23 cellular contexts compared by ENCODE assay signal in genomic region chr19:19022380-19022961, GRCh38. TPM values are rescaled to one million over a fixed set of nuclear protein-coding genes. Genes with fewer than 3 reads are reported as not detected.
DNase-seq lines count a peak whose midpoint lies in the region; ATAC-seq lines count a peak whose summit lies in the region.
"Had no signal": no experiment of that assay in that cellular context is flagged by ENCODE, and none has a peak within 500 bp of the region (broad histone marks: within the 10 kb centered on the region; RNA-seq: fewer than 3 reads in every experiment).

No MANE protein-coding gene starts in this region.

- DNase-seq in activated T-cell treated with anti-CD3 and anti-CD28 coated beads, Interleukin-2, amount 50 U/mL, for 24 hours = no peak
- DNase-seq in activated T-cell treated with anti-CD3 and anti-CD28 coated beads, Interleukin-2, amount 50 U/mL, for 1 hour = no peak
- DNase-seq in T-cell (no peak), dermis blood vessel endothelial cell (peak; percentile 22), C1 segment of cervical spinal cord (lab: John Stamatoyannopoulos, UW) (no peak), NCI-H2227 (lab: John Stamatoyannopoulos, UW; ENCODE audit: unreplicated experiment) (no peak), NCI-H1105 treated with DMSO at 0.1 percent for 48 hours (lab: John Stamatoyannopoulos, UW) (no peak)
- no peak for DNase-seq in stimulated activated effector memory CD8-positive, alpha-beta T cell treated with anti-CD3 and anti-CD28 coated beads, Interleukin-12 subunit alpha, Interleukin-12 subunit beta, amount 100 ng/mL, for 72 hours (ENCODE audit: low spot score in 2 of 2)
- DNase-seq: activated B cell treated with CpG ODN at 0.5 μM for 24 hours; activated CD8-positive, alpha-beta memory T cell treated with anti-CD3 and anti-CD28 coated beads, Interleukin-2, amount 10 ng/mL, durations not matched to agents 7 days and 5 days; activated effector memory CD4-positive, alpha-beta T cell treated with anti-CD3 and anti-CD28 coated beads, Interleukin-2, amount 50 U/mL, for 16 hours; CD4-positive, alpha-beta T cell; DMS79 treated with DMSO at 0.1 percent for 48 hours; foreskin melanocyte; mesendoderm; NCI-H187 treated with DMSO at 0.1 percent for 48 hours; NCI-H510A treated with DMSO at 0.1 percent for 48 hours; SIG-M5; spleen; T-helper 2 cell; upper lobe of left lung had no signal

- peaks cover 87% of the 10 kb centered on the region for H3K36me3 Mint-ChIP-seq in activated T-cell treated with anti-CD3 and anti-CD28 coated beads, Interleukin-2, amount 50 U/mL, for 24 hours (ENCODE audit: low read depth)
- H3K36me3 Mint-ChIP-seq in T-cell = peaks cover 33% of the 10 kb centered on the region
- peaks cover 100% of the 10 kb centered on the region for H3K36me3 Mint-ChIP-seq in stimulated activated effector memory CD8-positive, alpha-beta T cell treated with anti-CD3 and anti-CD28 coated beads, Interleukin-12 subunit alpha, Interleukin-12 subunit beta, amount 100 ng/mL, for 72 hours

- CTCF ChIA-PET in T-cell (lab: Charles Lee) = no interaction called here

- no peaks in the 10 kb centered on the region for H3K9me3 Mint-ChIP-seq in activated T-cell treated with anti-CD3 and anti-CD28 coated beads, Interleukin-2, amount 50 U/mL, for 24 hours
- no peaks in the 10 kb centered on the region for H3K9me3 Mint-ChIP-seq in T-cell
- no peaks in the 10 kb centered on the region for H3K9me3 Mint-ChIP-seq in stimulated activated effector memory CD8-positive, alpha-beta T cell treated with anti-CD3 and anti-CD28 coated beads, Interleukin-12 subunit alpha, Interleukin-12 subunit beta, amount 100 ng/mL, for 72 hours
- H3K9me3 Mint-ChIP-seq: activated B cell treated with CpG ODN at 0.5 μM for 24 hours; CD4-positive, alpha-beta T cell; nephron had no signal

- peak overlapping the region; percentile 42 for H3K27ac Mint-ChIP-seq in activated T-cell treated with anti-CD3 and anti-CD28 coated beads, Interleukin-2, amount 50 U/mL, for 24 hours
- H3K27ac Mint-ChIP-seq in T-cell = peak overlapping the region; percentile 7 to 71
- H3K27ac Mint-ChIP-seq in stimulated activated effector memory CD8-positive, alpha-beta T cell treated with anti-CD3 and anti-CD28 coated beads, Interleukin-12 subunit alpha, Interleukin-12 subunit beta, amount 100 ng/mL, for 72 hours = peak overlapping the region; percentile 70
- H3K27ac Mint-ChIP-seq: activated B cell treated with CpG ODN at 0.5 μM for 24 hours; activated CD8-positive, alpha-beta memory T cell treated with anti-CD3 and anti-CD28 coated beads, Interleukin-2, amount 10 ng/mL, durations not matched to agents 7 days and 5 days; CD4-positive, alpha-beta T cell; nephron had no signal

- no peak for ATAC-seq in T-cell (replicated peaks in 1 of 4)
- no peak for ATAC-seq in stimulated activated effector memory CD8-positive, alpha-beta T cell treated with anti-CD3 and anti-CD28 coated beads, Interleukin-12 subunit alpha, Interleukin-12 subunit beta, amount 100 ng/mL, for 72 hours
- ATAC-seq: A549; activated CD8-positive, alpha-beta memory T cell treated with anti-CD3 and anti-CD28 coated beads, Interleukin-2, amount 10 ng/mL, durations not matched to agents 7 days and 5 days had no signal

- peaks cover 30% of the 10 kb centered on the region for H3K4me1 Mint-ChIP-seq in activated T-cell treated with anti-CD3 and anti-CD28 coated beads, Interleukin-2, amount 50 U/mL, for 24 hours (ENCODE audit: low read depth)
- peaks cover 27 to 34% (median 34%) of the 10 kb centered on the region in 3 donors for H3K4me1 Mint-ChIP-seq in T-cell
- H3K4me1 Mint-ChIP-seq in stimulated activated effector memory CD8-positive, alpha-beta T cell treated with anti-CD3 and anti-CD28 coated beads, Interleukin-12 subunit alpha, Interleukin-12 subunit beta, amount 100 ng/mL, for 72 hours = peaks cover 31% of the 10 kb centered on the region

- no peaks in the 10 kb centered on the region for H3K27me3 Mint-ChIP-seq in activated T-cell treated with anti-CD3 and anti-CD28 coated beads, Interleukin-2, amount 50 U/mL, for 24 hours
- H3K27me3 Mint-ChIP-seq in T-cell = no peaks in the 10 kb centered on the region
- H3K27me3 Mint-ChIP-seq: activated B cell treated with CpG ODN at 0.5 μM for 24 hours; activated CD8-positive, alpha-beta memory T cell treated with anti-CD3 and anti-CD28 coated beads, Interleukin-2, amount 10 ng/mL, durations not matched to agents 7 days and 5 days; CD4-positive, alpha-beta T cell had no signal

- POLR2A ChIA-PET in T-cell (lab: Charles Lee) = no interaction called here

- H3K4me3 Mint-ChIP-seq in activated T-cell treated with anti-CD3 and anti-CD28 coated beads, Interleukin-2, amount 50 U/mL, for 24 hours = no peak overlapping the region
- no peak overlapping the region for H3K4me3 Mint-ChIP-seq in T-cell
- no peak overlapping the region for H3K4me3 Mint-ChIP-seq in stimulated activated effector memory CD8-positive, alpha-beta T cell treated with anti-CD3 and anti-CD28 coated beads, Interleukin-12 subunit alpha, Interleukin-12 subunit beta, amount 100 ng/mL, for 72 hours
- H3K4me3 Mint-ChIP-seq: activated B cell treated with CpG ODN at 0.5 μM for 24 hours; activated CD8-positive, alpha-beta memory T cell treated with anti-CD3 and anti-CD28 coated beads, Interleukin-2, amount 10 ng/mL, durations not matched to agents 7 days and 5 days; CD4-positive, alpha-beta T cell; nephron had no signal

RNA-seq across cellular contexts. Expression of gene SUGP2, which starts 10.8 kb away (rescaled TPM):
- 100 to 1,000 TPM; 114 to 139 (median 119) TPM for total RNA-seq in T-cell
- 22.0 and 24.8 TPM in 2 replicates for total RNA-seq in dermis blood vessel endothelial cell

RNA-seq across cellular contexts. Expression of gene ARMC6, which starts 10.9 kb away (rescaled TPM):
- 10 to 100 TPM; 12.8 to 22.7 (median 18.7) TPM for total RNA-seq in T-cell
- total RNA-seq in dermis blood vessel endothelial cell = 50.2 and 72.1 TPM in 2 replicates

RNA-seq across cellular contexts. Expression of gene SLC25A42, which starts 41.3 kb away (rescaled TPM):
- 10 to 100 TPM; 24.9 to 35.0 (median 30.5) TPM for total RNA-seq in T-cell
- 4.4 and 4.5 TPM in 2 replicates for total RNA-seq in dermis blood vessel endothelial cell
